ENCODE assay signal across 10 cellular contexts in genomic region chr5:147507480-147508126, GRCh38. TPM values are rescaled to one million over a fixed set of nuclear protein-coding genes. Genes with fewer than 3 reads are reported as not detected.
A peak's percentile ranks its signal among the peaks of the same experiment; 100 is the strongest.
DNase-seq lines count a peak whose midpoint lies in the region; ATAC-seq, FAIRE-seq and TF ChIP-seq lines count a peak whose summit lies in the region.
"Had no signal": no experiment of that assay in that cellular context is flagged by ENCODE, and none has a peak within 500 bp of the region (broad histone marks: within the 10 kb centered on the region; RNA-seq: fewer than 3 reads in every experiment).

No MANE protein-coding gene starts in this region.

- H3K9me3 ChIP-seq in psoas muscle, result no peaks in the 10 kb centered on the region

- 53 to 58% (median 56%) methylated on average over 7 of the region's 7 CpGs for WGBS in psoas muscle, 3 donors

- H3K4me1 ChIP-seq in psoas muscle, result no peaks in the 10 kb centered on the region

- peaks cover 0 to 14% (median 2%) of the 10 kb centered on the region in 3 donors for H3K27me3 ChIP-seq in psoas muscle (ENCODE audit: insufficient read depth in 3 of 3, low read length in 2 of 3)

- TF ChIP-seq CTCF in fibroblast of pulmonary artery (IDR thresholded peaks at IDR 0.05; ENCODE audit: low read length, missing control alignments) (no peak), psoas muscle (IDR thresholded peaks at IDR 0.05) (no peak)

- H3K27ac ChIP-seq in psoas muscle (peak overlapping the region; percentile 19), substantia nigra (ENCODE audit: low read depth, low read length, poor library complexity, severe bottlenecking) (no peak overlapping the region)

- FAIRE-seq in RCC 7860 (lab: Jason Lieb, UNC), result peak; percentile 85

- intact Hi-C loops in psoas muscle (cut with DNase I), result loop anchor here in 1 of 2 donors (2.0 to 5.0 kb wide), 2 partner anchors 50 to 53 kb away; no protein-coding TSS in a partner anchor

- peak; percentile 28 for DNase-seq in DMS 273 treated with DMSO at 0.1 percent for 48 hours (lab: John Stamatoyannopoulos, UW)
- peak; percentile 49 for DNase-seq in RCC 7860 (ENCODE audit: low spot score)
- DNase-seq in fibroblast of pulmonary artery (ENCODE audit: low read depth), result peak; percentile 78
- DNase-seq in psoas muscle, result no peak
- DNase-seq in stimulated activated CD4-positive, alpha-beta T cell treated with anti-CD3 and anti-CD28 coated beads, Interleukin-4, amount 100 ng/mL, for 4 hours, result no peak
- DNase-seq in hepatic stellate cell (ENCODE audit: low spot score), result no peak
- DNase-seq in substantia nigra (lab: John Stamatoyannopoulos, UW), result no peak
- DNase-seq: activated CD4-positive, alpha-beta T cell treated with anti-CD3 and anti-CD28 coated beads, Interleukin-2, amount 50 U/mL, for 1 hour; naive B cell had no signal

- H3K4me3 ChIP-seq in fibroblast of pulmonary artery (replicated peaks; ENCODE audit: low read depth, low read length), result peak overlapping the region; percentile 84
- H3K4me3 ChIP-seq in psoas muscle, result peak overlapping the region; percentile 78

- H3K36me3 ChIP-seq in psoas muscle (ENCODE audit: insufficient read depth in 1 of 2, low read depth in 1 of 2), result no peaks in the 10 kb centered on the region

- ATAC-seq in psoas muscle, result no peak
- no peak for ATAC-seq in HG03108 (IDR thresholded peaks at IDR 0.05; ENCODE audit: unreplicated experiment)

RNA-seq across cellular contexts. Expression of gene DPYSL3, which starts 2.3 kb away (rescaled TPM):
- total RNA-seq in psoas muscle, result 10 to 100 TPM; 18.0 to 58.5 (median 38.4) TPM
- polyA plus RNA-seq in psoas muscle, result 10 to 100 TPM in 2 of 3 donors, 1 to 10 TPM in 1; 8.8 to 15.0 (median 13.5) TPM

Comparison
In these comparisons a context has a peak if more than half of its experiments do, and no peak if none do; other contexts are left out.
1. DNase-seq: peak in DMS 273 treated with DMSO at 0.1 percent for 48 hours (single experiment), RCC 7860 (single experiment) and fibroblast of pulmonary artery (single experiment); none in psoas muscle (0 of 2), stimulated activated CD4-positive, alpha-beta T cell treated with anti-CD3 and anti-CD28 coated beads, Interleukin-4, amount 100 ng/mL, for 4 hours (0 of 2), hepatic stellate cell (single experiment) and substantia nigra (0 of 49).